ENCODE assay signal across 2 cellular contexts in genomic region chr11:12662101-12662500, GRCh38.
TF ChIP-seq lines count a peak whose summit lies in the region.

No MANE protein-coding gene starts in this region.

TF ChIP-seq in GM23338, 12 proteins besides CTCF, POLR2A, EP300 and RAD21:
- TF ChIP-seq STAT1 (IDR thresholded peaks at IDR 0.05; ENCODE audit: unreplicated experiment) (no peak), EZH2phosphoT487 (IDR thresholded peaks at IDR 0.05; ENCODE audit: unreplicated experiment) (no peak), EZH2 (IDR thresholded peaks at IDR 0.05; ENCODE audit: low read depth, unreplicated experiment) (no peak), REST (IDR thresholded peaks at IDR 0.05; ENCODE audit: unreplicated experiment) (no peak), CREB1 (CRISPR knock-in tag; IDR thresholded peaks at IDR 0.05; ENCODE audit: low read depth) (no peak), ZNF331 (CRISPR knock-in tag; IDR thresholded peaks at IDR 0.05; ENCODE audit: low read depth) (no peak), ETS1 (IDR thresholded peaks at IDR 0.05) (no peak), ZNF114 (CRISPR knock-in tag; IDR thresholded peaks at IDR 0.05) (no peak), ZNF462 (CRISPR knock-in tag; IDR thresholded peaks at IDR 0.05) (no peak), NANOG (IDR thresholded peaks at IDR 0.05; ENCODE audit: borderline replicate concordance) (no peak)

TF ChIP-seq in K562, 482 proteins besides CTCF, POLR2A, EP300 and RAD21:
- peak; percentile 67 for TF ChIP-seq CBFA2T3 (IDR thresholded peaks at IDR 0.05)
- no peak for TF ChIP-seq CEBPB (tag; IDR thresholded peaks at IDR 0.05)
- no peak for TF ChIP-seq ZNF41 (CRISPR knock-in tag; conservative IDR thresholded peaks at IDR 0.05)
- TF ChIP-seq TAL1 (IDR thresholded peaks at IDR 0.05), result peak; percentile 39; the same call in 1 of the 2 replicates
- 0 out of 2 replicates have a peak, but pooled peaks have one; percentile 19 for TF ChIP-seq ARID1B (IDR thresholded peaks at IDR 0.05)
- TF ChIP-seq CBFA2T2 (conservative IDR thresholded peaks at IDR 0.05), result peak; percentile 39
- TF ChIP-seq ZBTB1 (CRISPR knock-in tag; IDR thresholded peaks at IDR 0.05; ENCODE audit: borderline replicate concordance, low read depth), result no peak
- TF ChIP-seq ZSCAN32 (CRISPR knock-in tag; IDR thresholded peaks at IDR 0.05), result no peak
- TF ChIP-seq TEAD4 (IDR thresholded peaks at IDR 0.05; ENCODE audit: low read length), result peak; percentile 51
- TF ChIP-seq TEAD4 (CRISPR knock-in tag; IDR thresholded peaks at IDR 0.05; ENCODE audit: borderline replicate concordance), result no peak
- TF ChIP-seq NCOR1 (IDR thresholded peaks at IDR 0.05), result peak; percentile 17; the same call in 1 of the 2 replicates
TF ChIP-seq in K562: peak in this region for 6.
